Comparison of ENCODE assay signal across 17 cellular contexts in the genomic region with DNA sequence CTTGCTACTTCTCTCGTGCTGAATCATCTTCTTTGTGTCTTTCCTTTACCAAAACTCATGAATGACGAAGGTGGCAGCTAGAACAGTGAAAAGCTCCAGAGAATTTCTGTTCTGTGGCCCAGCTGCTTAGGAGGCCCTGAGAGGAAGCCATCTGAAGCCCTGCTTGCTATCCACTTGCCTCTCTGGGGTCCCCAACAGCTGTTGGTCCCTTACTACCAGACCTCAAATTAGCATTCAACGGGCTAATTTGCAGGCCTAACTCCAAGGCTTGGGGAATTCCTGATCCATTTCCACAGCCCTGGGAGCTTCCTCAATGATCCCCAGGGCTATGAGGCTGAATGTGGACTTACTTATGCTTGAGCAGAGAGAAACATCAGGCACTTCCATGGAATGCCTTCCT.
"Had no signal": no experiment of that assay in that cellular context is flagged by ENCODE, and none has a peak within 500 bp of the region (broad histone marks: within the 10 kb centered on the region; RNA-seq: fewer than 3 reads in every experiment).

No MANE protein-coding gene starts in this region.

- H3K4me3 ChIP-seq: mucosa of descending colon, spleen, thyroid gland had no signal

- H3K27ac Mint-ChIP-seq: activated CD8-positive, alpha-beta T cell treated with anti-CD3 and anti-CD28 coated beads, Interleukin-2, amount 10 ng/mL, durations not matched to agents 7 days and 5 days; activated naive CD8-positive, alpha-beta T cell; activated T-cell treated with anti-CD3 and anti-CD28 coated beads, Interleukin-2, amount 50 U/mL, for 72 hours; dendritic cell treated with granulocyte-macrophage colony-stimulating factor and Interleukin-4, amounts not matched to agents 40 ng/mL and 50 ng/mL, for 4 days; naive thymus-derived CD8-positive, alpha-beta T cell; progenitor cell of endocrine pancreas; T-helper 17 cell had no signal

- DNase-seq: activated CD4-positive, alpha-beta T cell treated with anti-CD3 and anti-CD28 coated beads for 48 hours; activated CD8-positive, alpha-beta memory T cell treated with anti-CD3 and anti-CD28 coated beads, Interleukin-2, amount 50 U/mL, for 48 hours; activated CD8-positive, alpha-beta T cell treated with anti-CD3 and anti-CD28 coated beads, Interleukin-2, amount 10 ng/mL, durations not matched to agents 7 days and 5 days; activated gamma-delta T cell; activated T-cell treated with anti-CD3 and anti-CD28 coated beads, Interleukin-2, amount 50 U/mL, for 72 hours; brain microvascular endothelial cell; effector memory CD4-positive, alpha-beta T cell; hippocampal formation; mucosa of descending colon; naive thymus-derived CD8-positive, alpha-beta T cell; nucleus accumbens; spleen; T-helper 17 cell; thyroid gland had no signal

- H3K9me3 Mint-ChIP-seq: activated T-cell treated with anti-CD3 and anti-CD28 coated beads, Interleukin-2, amount 50 U/mL, for 72 hours had no signal

- H3K4me1 Mint-ChIP-seq: naive thymus-derived CD8-positive, alpha-beta T cell; T-helper 17 cell had no signal

- H3K36me3 Mint-ChIP-seq: activated naive CD8-positive, alpha-beta T cell had no signal

- H3K27ac ChIP-seq: brain microvascular endothelial cell, spleen, thyroid gland had no signal

- H3K4me1 ChIP-seq: spleen, thyroid gland had no signal

- H3K36me3 ChIP-seq: brain microvascular endothelial cell, spleen, thyroid gland had no signal

- H3K9me3 ChIP-seq: mucosa of descending colon, spleen, thyroid gland had no signal

- H3K27me3 ChIP-seq: brain microvascular endothelial cell, thyroid gland had no signal

- H3K4me3 Mint-ChIP-seq: activated CD8-positive, alpha-beta T cell treated with anti-CD3 and anti-CD28 coated beads, Interleukin-2, amount 10 ng/mL, durations not matched to agents 7 days and 5 days; activated naive CD8-positive, alpha-beta T cell; activated T-cell treated with anti-CD3 and anti-CD28 coated beads, Interleukin-2, amount 50 U/mL, for 72 hours; dendritic cell treated with granulocyte-macrophage colony-stimulating factor and Interleukin-4, amounts not matched to agents 40 ng/mL and 50 ng/mL, for 4 days; naive thymus-derived CD8-positive, alpha-beta T cell; T-helper 17 cell had no signal
